Comparison of ENCODE assay signal across 19 cellular contexts in genomic region chr22:38935616-38936015, GRCh38. TPM values are rescaled to one million over a fixed set of nuclear protein-coding genes. Genes with fewer than 3 reads are reported as not detected.
DNase-seq lines count a peak whose midpoint lies in the region; ATAC-seq, FAIRE-seq and TF ChIP-seq lines count a peak whose summit lies in the region.
"Had no signal": no experiment of that assay in that cellular context is flagged by ENCODE, and none has a peak within 500 bp of the region (broad histone marks: within the 10 kb centered on the region; RNA-seq: fewer than 3 reads in every experiment).

No MANE protein-coding gene starts in this region.

- TF ChIP-seq CTCF in A549 (IDR thresholded peaks at IDR 0.05) (no peak), HCT116 (IDR thresholded peaks at IDR 0.05 in 2 of 3, conservative IDR thresholded peaks at IDR 0.05 in 1 of 3; ENCODE audit: borderline replicate concordance in 1 of 3, insufficient read depth in 1 of 3, low read depth in 2 of 3, low read length in 2 of 3) (no peak), colonic mucosa (IDR thresholded peaks at IDR 0.05) (no peak), stomach (IDR thresholded peaks at IDR 0.05) (no peak)

- H3K9me3 ChIP-seq in A549 = no peaks in the 10 kb centered on the region
- no peaks in the 10 kb centered on the region for H3K9me3 ChIP-seq in HCT116 (ENCODE audit: control insufficient read depth in 1 of 2, insufficient read depth in 1 of 2, low read depth in 1 of 2, low read length in 2 of 2)
- no peaks in the 10 kb centered on the region for H3K9me3 ChIP-seq in colonic mucosa
- no peaks in the 10 kb centered on the region for H3K9me3 ChIP-seq in stomach
- H3K9me3 ChIP-seq: Peyer's patch, SK-N-SH had no signal

- peak overlapping the region; percentile 25; the same call in 1 of the 3 replicates for H3K4me2 ChIP-seq in A549
- peak overlapping the region; percentile 73 for H3K4me2 ChIP-seq in HCT116 (ENCODE audit: low read length)
- H3K4me2 ChIP-seq: KMS-11, SK-N-SH had no signal

- POLR2A ChIA-PET in A549 (lab: Yijun Ruan, JAX) = no interaction called here
- POLR2A ChIA-PET in HCT116 (lab: Charles Lee) = no interaction called here

- no TSS peak for BruUV-seq in HCT116 (replicated peaks; lab: Mats Ljungman, UMichigan)

- H3K9ac ChIP-seq in HCT116 (ENCODE audit: low read length) = no peak overlapping the region
- peak overlapping the region in 1 of 2 donors; percentile 40 for H3K9ac ChIP-seq in colonic mucosa (ENCODE audit: low read depth in 2 of 2, low read length in 2 of 2)
- H3K9ac ChIP-seq: KMS-11, SK-N-SH had no signal

- H3K4me1 ChIP-seq in A549 = peaks cover 11% of the 10 kb centered on the region
- peaks cover 24 to 26% of the 10 kb centered on the region in 2 experiments for H3K4me1 ChIP-seq in HCT116 (ENCODE audit: control insufficient read depth in 1 of 2, insufficient read depth in 2 of 2, low read length in 2 of 2)
- no peaks in the 10 kb centered on the region for H3K4me1 ChIP-seq in colonic mucosa
- H3K4me1 ChIP-seq in stomach = peaks cover 0 to 26% (median 10%) of the 10 kb centered on the region in 4 donors

- intact Hi-C loops in HCT116 (cut with micrococcal nuclease) (no loop called here), colonic mucosa (cut with DNase I) (no loop called here), stomach (cut with DNase I; ENCODE audit: low total_unique reads) (no loop called here)

- no peak overlapping the region for H2AFZ ChIP-seq in HCT116 (ENCODE audit: low read depth, low read length, poor library complexity, severe bottlenecking)

- TF ChIP-seq POLR2A in A549 (IDR thresholded peaks at IDR 0.05; ENCODE audit: low read length) (no peak), HCT116 (IDR thresholded peaks at IDR 0.05; ENCODE audit: borderline replicate concordance, extremely low read depth, insufficient read depth, insufficient read length) (no peak), stomach (IDR thresholded peaks at IDR 0.05) (no peak)

- TF ChIP-seq EP300 in A549 (IDR thresholded peaks at IDR 0.05) (no peak), stomach (IDR thresholded peaks at IDR 0.05) (no peak)

- H3K36me3 ChIP-seq in HCT116 (ENCODE audit: control insufficient read depth in 1 of 2, insufficient read depth in 2 of 2, low read length in 2 of 2) = no peaks in the 10 kb centered on the region
- H3K36me3 ChIP-seq in colonic mucosa = no peaks in the 10 kb centered on the region
- no peaks in the 10 kb centered on the region for H3K36me3 ChIP-seq in stomach
- H3K36me3 ChIP-seq: Peyer's patch had no signal

- no peak for FAIRE-seq in A549 (lab: Jason Lieb, UNC)
- FAIRE-seq: H1 had no signal

- H3K27me3 ChIP-seq in HCT116 (ENCODE audit: insufficient read depth, low read length) = no peaks in the 10 kb centered on the region
- H3K27me3 ChIP-seq in colonic mucosa = no peaks in the 10 kb centered on the region
- H3K27me3 ChIP-seq in stomach = no peaks in the 10 kb centered on the region
- H3K27me3 ChIP-seq: Peyer's patch had no signal

- RAD21 ChIA-PET in HCT116 (lab: Charles Lee; ENCODE audit: low non-redundant PET in 1 of 2, low total read pairs in 2 of 2, uncharacterized antibody in 2 of 2, unreplicated experiment in 2 of 2) = no interaction called here

- no peaks in the 10 kb centered on the region for H4K20me1 ChIP-seq in HCT116 (ENCODE audit: insufficient read depth)

- no peak for DNase-seq in A549 (ENCODE audit: low read depth in 1 of 2, low spot score in 1 of 2)
- DNase-seq in HCT116 (ENCODE audit: low read depth, low spot score) = no peak
- no peak for DNase-seq in colonic mucosa
- no peak for DNase-seq in stomach
- DNase-seq: CD8-positive, alpha-beta memory T cell; GF-D8; NCI-H1417 treated with DMSO at 0.1 percent for 48 hours; NCI-H226; SK-N-SH; SW 1271 had no signal

- TF ChIP-seq RAD21 in A549 (conservative IDR thresholded peaks at IDR 0.05 in 1 of 2, IDR thresholded peaks at IDR 0.05 in 1 of 2) (no peak), HCT116 (IDR thresholded peaks at IDR 0.05; ENCODE audit: low read depth) (no peak)

- ATAC-seq in A549 (no peak), HCT116 (no peak), HG03565 (IDR thresholded peaks at IDR 0.05; ENCODE audit: unreplicated experiment) (no peak), HG02970 (IDR thresholded peaks at IDR 0.05; ENCODE audit: low FRiP score, unreplicated experiment) (no peak), HG03045 (IDR thresholded peaks at IDR 0.05; ENCODE audit: unreplicated experiment) (no peak)

- H3K79me2 ChIP-seq in HCT116 (ENCODE audit: insufficient read depth, low read length) = no peaks in the 10 kb centered on the region

- H3K4me3 ChIP-seq in A549 (no peak overlapping the region), HCT116 (replicated peaks in 1 of 2; ENCODE audit: low read depth in 1 of 2, low read length in 2 of 2) (no peak overlapping the region), colonic mucosa (no peak overlapping the region), stomach (no peak overlapping the region)
- H3K4me3 ChIP-seq: Peyer's patch had no signal

- H3K27ac ChIP-seq in A549 = no peak overlapping the region
- no peak overlapping the region for H3K27ac ChIP-seq in HCT116 (ENCODE audit: low read depth, low read length)
- H3K27ac ChIP-seq in colonic mucosa = peak overlapping the region; percentile 10
- peak overlapping the region in 4 of 5 donors; percentile 5 to 54 (median 38) for H3K27ac ChIP-seq in stomach
- H3K27ac ChIP-seq: HL-60, KMS-11 had no signal

- 95% methylated on average over 13 of the region's 13 CpGs for WGBS in A549 (ENCODE audit: missing lambda C conversion rate)
- WGBS in stomach, 5 donors = 83 to 93% (median 91%) methylated on average over 13 of the region's 13 CpGs

- CTCF ChIA-PET in A549 (lab: Yijun Ruan, JAX) = interaction anchor here (0.6 kb wide), 1 partner anchor 97 kb away, joined by 3 read pairs; no protein-coding TSS in a partner anchor
- CTCF ChIA-PET in HCT116 (lab: Charles Lee) = no interaction called here

- H3K9me2 ChIP-seq in HCT116 (ENCODE audit: insufficient read depth) = no peaks in the 10 kb centered on the region
- H3K9me2 ChIP-seq: SK-N-SH had no signal

TF ChIP-seq in A549, 52 proteins besides CTCF, POLR2A, EP300 and RAD21 (continues in another document):
- no peak for TF ChIP-seq ZFP36 (IDR thresholded peaks at IDR 0.05; ENCODE audit: borderline replicate concordance, partially characterized antibody)
- no peak for TF ChIP-seq ELK1 (IDR thresholded peaks at IDR 0.05; ENCODE audit: low read depth, low read length)
- TF ChIP-seq HOXB5 (CRISPR knock-in tag; IDR thresholded peaks at IDR 0.05) = no peak
- TF ChIP-seq EHF (CRISPR knock-in tag; IDR thresholded peaks at IDR 0.05) = no peak
- no peak for TF ChIP-seq MAFK (IDR thresholded peaks at IDR 0.05; ENCODE audit: partially characterized antibody)
- no peak for TF ChIP-seq NPAS2 (CRISPR knock-in tag; IDR thresholded peaks at IDR 0.05; ENCODE audit: borderline replicate concordance)
- TF ChIP-seq NR3C1 (IDR thresholded peaks at IDR 0.05) = no peak

TF ChIP-seq in HCT116, 20 proteins besides CTCF, POLR2A, EP300 and RAD21 (continues in another document):
- TF ChIP-seq JUND (IDR thresholded peaks at IDR 0.05) (no peak), CEBPB (IDR thresholded peaks at IDR 0.05; ENCODE audit: low read depth) (no peak), MAX (IDR thresholded peaks at IDR 0.05) (no peak), EZH2 (IDR thresholded peaks at IDR 0.05) (no peak), ZFX (IDR thresholded peaks at IDR 0.05) (no peak), CBX3 (IDR thresholded peaks at IDR 0.05; ENCODE audit: low read depth) (no peak), EZH2phosphoT487 (IDR thresholded peaks at IDR 0.05; ENCODE audit: borderline replicate concordance) (no peak), POLR2AphosphoS5 (IDR thresholded peaks at IDR 0.05; ENCODE audit: low read depth, low read length) (no peak), ELF1 (IDR thresholded peaks at IDR 0.05; ENCODE audit: borderline replicate concordance, low read depth) (no peak), SIN3A (IDR thresholded peaks at IDR 0.05; ENCODE audit: low read depth) (no peak), FOSL1 (IDR thresholded peaks at IDR 0.05; ENCODE audit: low read depth) (no peak)

RNA-seq across cellular contexts. Expression of gene APOBEC3A, which starts 21.8 kb away (rescaled TPM):
- polyA plus RNA-seq in A549 (2011; rRNA removed) = not detected in 2 replicates
- polyA plus RNA-seq in A549 (2012; cell fraction: cytosol; rRNA removed) = not detected in 2 replicates
- polyA plus RNA-seq in A549 (2012; cell fraction: nucleus; rRNA removed) = not detected in 2 replicates
- not detected in 3 replicates for polyA plus RNA-seq in A549 (2017; fragmentation: RNase III; extraction: RNeasy Plus Mini Kit Qiagen cat#74134 plus additional on column Dnase treatment)
- not detected in 2 replicates for polyA minus RNA-seq in A549 (2011; rRNA and poly(A)+ RNA removed)
- total RNA-seq in HCT116 (2021; ENCODE audit: unreplicated experiment) = not detected
- polyA plus RNA-seq in HCT116 (2012) = not detected in 2 replicates
- total RNA-seq in colonic mucosa = 1 to 10 TPM in 1 of 2 donors, not detected in 1; 1.4 TPM
- 1 to 10 TPM in 2 of 5 donors, not detected in 3; 1.8 to 3.3 TPM for total RNA-seq in stomach
- polyA plus RNA-seq in stomach = 1 to 10 TPM in 2 of 3 donors, not detected in 1; 1.2 to 1.9 TPM
- total RNA-seq: B cell; CD8-positive, alpha-beta memory T cell; H1 had no signal
- polyA plus RNA-seq: CD8-positive, alpha-beta memory T cell; H1; IgD-negative memory B cell; SK-N-SH had no signal

RNA-seq across cellular contexts. Expression of gene APOBEC3B, which starts 46.5 kb away (rescaled TPM):
- 14.7 and 16.7 TPM in 2 replicates for polyA plus RNA-seq in A549 (2011; rRNA removed)
- 17.7 and 18.8 TPM in 2 replicates for polyA plus RNA-seq in A549 (2012; cell fraction: cytosol; rRNA removed)
- 23.5 and 30.0 TPM in 2 replicates for polyA plus RNA-seq in A549 (2012; cell fraction: nucleus; rRNA removed)
- 17.9 to 19.6 TPM (median 19.1 TPM) in 3 replicates for polyA plus RNA-seq in A549 (2017; fragmentation: RNase III; extraction: RNeasy Plus Mini Kit Qiagen cat#74134 plus additional on column Dnase treatment)
- 14.1 and 17.4 TPM in 2 replicates for polyA minus RNA-seq in A549 (2011; rRNA and poly(A)+ RNA removed)
- 10.3 TPM for total RNA-seq in HCT116 (2021; ENCODE audit: unreplicated experiment)
- polyA plus RNA-seq in HCT116 (2012) = 33.4 and 35.2 TPM in 2 replicates
- total RNA-seq in colonic mucosa = 10 to 100 TPM in 1 of 2 donors, 1 to 10 TPM in 1; 9.3 to 18.9 TPM
- total RNA-seq in stomach = 1 to 10 TPM in 2 of 5 donors, not detected in 3; 1.1 to 4.8 TPM
- 1 to 10 TPM; 1.7 to 8.7 (median 3.8) TPM for polyA plus RNA-seq in stomach
- polyA plus RNA-seq: SK-N-SH had no signal

Comparison
In these comparisons a context has a peak if more than half of its experiments do, and no peak if none do; other contexts are left out.
1. H3K27ac ChIP-seq: peak in colonic mucosa (single experiment) and stomach (4 of 5); none in A549 (0 of 2) and HCT116 (single experiment).